ENCODE assay signal across 1 cellular context in genomic region chr1:12617901-12618660, GRCh38.
TF ChIP-seq lines count a peak whose summit lies in the region.

A gene with protein sequence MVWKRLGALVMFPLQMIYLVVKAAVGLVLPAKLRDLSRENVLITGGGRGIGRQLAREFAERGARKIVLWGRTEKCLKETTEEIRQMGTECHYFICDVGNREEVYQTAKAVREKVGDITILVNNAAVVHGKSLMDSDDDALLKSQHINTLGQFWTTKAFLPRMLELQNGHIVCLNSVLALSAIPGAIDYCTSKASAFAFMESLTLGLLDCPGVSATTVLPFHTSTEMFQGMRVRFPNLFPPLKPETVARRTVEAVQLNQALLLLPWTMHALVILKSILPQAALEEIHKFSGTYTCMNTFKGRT (minus strand): TSS chr1:12618210. CDS start chr1:12617348, 862 bp downstream.

TF ChIP-seq in HEK293, 187 proteins besides CTCF, POLR2A, EP300 and RAD21 (continued from another document and continues in another):
- TF ChIP-seq ZNF423 (tag by site-specific recombination; IDR thresholded peaks at IDR 0.05) (peak; percentile 95), ZNF248 (tag by site-specific recombination; IDR thresholded peaks at IDR 0.05) (no peak), ZNF654 (tag by site-specific recombination; IDR thresholded peaks at IDR 0.05; ENCODE audit: low read depth) (no peak), KLF1 (tag by site-specific recombination; IDR thresholded peaks at IDR 0.05) (no peak; the same call in 1 of the 2 replicates), KLF8 (tag by site-specific recombination; IDR thresholded peaks at IDR 0.05) (peak; percentile 56), ZNF610 (tag by site-specific recombination; IDR thresholded peaks at IDR 0.05; ENCODE audit: borderline replicate concordance) (peak; percentile 77; the same call in 1 of the 2 replicates), ZBTB8A (tag by site-specific recombination; IDR thresholded peaks at IDR 0.05) (peak; percentile 91), ZFP3 (tag by site-specific recombination; IDR thresholded peaks at IDR 0.05; ENCODE audit: low read depth) (no peak; the same call in 1 of the 2 replicates), ZEB2 (tag by site-specific recombination; IDR thresholded peaks at IDR 0.05) (peak; percentile 94), ZNF121 (tag by site-specific recombination; IDR thresholded peaks at IDR 0.05) (0 out of 2 replicates have a peak, but pooled peaks have one; percentile 7), ZNF561 (tag by site-specific recombination; IDR thresholded peaks at IDR 0.05; ENCODE audit: borderline replicate concordance) (no peak; the same call in 1 of the 2 replicates), ZNF558 (tag by site-specific recombination; IDR thresholded peaks at IDR 0.05) (no peak), ZBTB26 (tag by site-specific recombination; optimal IDR thresholded peaks at IDR 0.05) (peak; percentile 99), ZNF274 (IDR thresholded peaks at IDR 0.05; ENCODE audit: low read length) (no peak), ZNF274 (tag by site-specific recombination; IDR thresholded peaks at IDR 0.05; ENCODE audit: borderline replicate concordance) (no peak), ZNF629 (tag by site-specific recombination; IDR thresholded peaks at IDR 0.05) (peak; percentile 68), ZNF10 (tag by site-specific recombination; IDR thresholded peaks at IDR 0.05) (no peak), ZNF155 (tag by site-specific recombination; IDR thresholded peaks at IDR 0.05) (no peak), ZSCAN30 (tag by site-specific recombination; IDR thresholded peaks at IDR 0.05) (peak; percentile 89), ZNF596 (tag by site-specific recombination; IDR thresholded peaks at IDR 0.05) (peak; percentile 60), ZBTB44 (tag by site-specific recombination; IDR thresholded peaks at IDR 0.05) (0 out of 2 replicates have a peak, but pooled peaks have one; percentile 43), ZNF670 (tag by site-specific recombination; IDR thresholded peaks at IDR 0.05; ENCODE audit: low read depth) (no peak), SP7 (tag by site-specific recombination; IDR thresholded peaks at IDR 0.05) (peak; percentile 77; the same call in 1 of the 2 replicates), ZNF239 (tag by site-specific recombination; IDR thresholded peaks at IDR 0.05) (no peak), ZNF350 (tag by site-specific recombination; IDR thresholded peaks at IDR 0.05) (no peak), SCRT2 (tag by site-specific recombination; IDR thresholded peaks at IDR 0.05) (no peak), ZNF768 (tag by site-specific recombination; IDR thresholded peaks at IDR 0.05) (peak; percentile 47; the same call in 1 of the 2 replicates), ZSCAN16 (tag by site-specific recombination; IDR thresholded peaks at IDR 0.05) (peak; percentile 91), ZNF394 (tag by site-specific recombination; IDR thresholded peaks at IDR 0.05; ENCODE audit: borderline replicate concordance) (no peak), ZNF202 (tag by site-specific recombination; IDR thresholded peaks at IDR 0.05; ENCODE audit: borderline replicate concordance) (no peak), ZFP41 (tag by site-specific recombination; IDR thresholded peaks at IDR 0.05; ENCODE audit: borderline replicate concordance) (no peak), ZBTB48 (tag by site-specific recombination; IDR thresholded peaks at IDR 0.05) (peak; percentile 73), PATZ1 (tag by site-specific recombination; IDR thresholded peaks at IDR 0.05) (peak; percentile 89), ZFP37 (tag by site-specific recombination; IDR thresholded peaks at IDR 0.05) (0 out of 2 replicates have a peak, but pooled peaks have one; percentile 52), ZNF510 (tag by site-specific recombination; IDR thresholded peaks at IDR 0.05; ENCODE audit: insufficient replicate concordance) (no peak), ZNF23 (tag by site-specific recombination; IDR thresholded peaks at IDR 0.05; ENCODE audit: borderline replicate concordance) (no peak), HOXC10 (CRISPR knock-in tag; IDR thresholded peaks at IDR 0.05) (no peak), AEBP2 (tag by site-specific recombination; IDR thresholded peaks at IDR 0.05; ENCODE audit: borderline replicate concordance) (no peak), HOXD13 (CRISPR knock-in tag; IDR thresholded peaks at IDR 0.05; ENCODE audit: borderline replicate concordance) (no peak)
- TF ChIP-seq, protein P1, sequence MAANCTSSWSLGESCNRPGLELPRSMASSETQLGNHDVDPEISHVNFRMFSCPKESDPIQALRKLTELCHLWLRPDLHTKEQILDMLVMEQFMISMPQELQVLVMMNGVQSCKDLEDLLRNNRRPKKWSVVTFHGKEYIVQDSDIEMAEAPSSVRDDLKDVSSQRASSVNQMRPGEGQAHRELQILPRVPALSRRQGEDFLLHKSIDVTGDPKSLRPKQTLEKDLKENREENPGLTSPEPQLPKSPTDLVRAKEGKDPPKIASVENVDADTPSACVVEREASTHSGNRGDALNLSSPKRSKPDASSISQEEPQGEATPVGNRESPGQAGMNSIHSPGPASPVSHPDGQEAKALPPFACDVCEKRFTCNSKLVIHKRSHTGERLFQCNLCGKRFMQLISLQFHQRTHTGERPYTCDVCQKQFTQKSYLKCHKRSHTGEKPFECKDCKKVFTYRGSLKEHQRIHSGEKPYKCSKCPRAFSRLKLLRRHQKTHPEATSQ (tag by site-specific recombination; IDR thresholded peaks at IDR 0.05), result 0 out of 2 replicates have a peak, but pooled peaks have one; percentile 30
- TF ChIP-seq, protein P2, sequence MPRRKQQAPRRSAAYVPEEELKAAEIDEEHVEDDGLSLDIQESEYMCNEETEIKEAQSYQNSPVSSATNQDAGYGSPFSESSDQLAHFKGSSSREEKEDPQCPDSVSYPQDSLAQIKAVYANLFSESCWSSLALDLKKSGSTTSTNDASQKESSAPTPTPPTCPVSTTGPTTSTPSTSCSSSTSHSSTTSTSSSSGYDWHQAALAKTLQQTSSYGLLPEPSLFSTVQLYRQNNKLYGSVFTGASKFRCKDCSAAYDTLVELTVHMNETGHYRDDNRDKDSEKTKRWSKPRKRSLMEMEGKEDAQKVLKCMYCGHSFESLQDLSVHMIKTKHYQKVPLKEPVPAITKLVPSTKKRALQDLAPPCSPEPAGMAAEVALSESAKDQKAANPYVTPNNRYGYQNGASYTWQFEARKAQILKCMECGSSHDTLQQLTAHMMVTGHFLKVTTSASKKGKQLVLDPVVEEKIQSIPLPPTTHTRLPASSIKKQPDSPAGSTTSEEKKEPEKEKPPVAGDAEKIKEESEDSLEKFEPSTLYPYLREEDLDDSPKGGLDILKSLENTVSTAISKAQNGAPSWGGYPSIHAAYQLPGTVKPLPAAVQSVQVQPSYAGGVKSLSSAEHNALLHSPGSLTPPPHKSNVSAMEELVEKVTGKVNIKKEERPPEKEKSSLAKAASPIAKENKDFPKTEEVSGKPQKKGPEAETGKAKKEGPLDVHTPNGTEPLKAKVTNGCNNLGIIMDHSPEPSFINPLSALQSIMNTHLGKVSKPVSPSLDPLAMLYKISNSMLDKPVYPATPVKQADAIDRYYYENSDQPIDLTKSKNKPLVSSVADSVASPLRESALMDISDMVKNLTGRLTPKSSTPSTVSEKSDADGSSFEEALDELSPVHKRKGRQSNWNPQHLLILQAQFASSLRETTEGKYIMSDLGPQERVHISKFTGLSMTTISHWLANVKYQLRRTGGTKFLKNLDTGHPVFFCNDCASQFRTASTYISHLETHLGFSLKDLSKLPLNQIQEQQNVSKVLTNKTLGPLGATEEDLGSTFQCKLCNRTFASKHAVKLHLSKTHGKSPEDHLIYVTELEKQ (tag by site-specific recombination; IDR thresholded peaks at IDR 0.05; ENCODE audit: borderline replicate concordance), result peak; percentile 85
- TF ChIP-seq, protein P3, sequence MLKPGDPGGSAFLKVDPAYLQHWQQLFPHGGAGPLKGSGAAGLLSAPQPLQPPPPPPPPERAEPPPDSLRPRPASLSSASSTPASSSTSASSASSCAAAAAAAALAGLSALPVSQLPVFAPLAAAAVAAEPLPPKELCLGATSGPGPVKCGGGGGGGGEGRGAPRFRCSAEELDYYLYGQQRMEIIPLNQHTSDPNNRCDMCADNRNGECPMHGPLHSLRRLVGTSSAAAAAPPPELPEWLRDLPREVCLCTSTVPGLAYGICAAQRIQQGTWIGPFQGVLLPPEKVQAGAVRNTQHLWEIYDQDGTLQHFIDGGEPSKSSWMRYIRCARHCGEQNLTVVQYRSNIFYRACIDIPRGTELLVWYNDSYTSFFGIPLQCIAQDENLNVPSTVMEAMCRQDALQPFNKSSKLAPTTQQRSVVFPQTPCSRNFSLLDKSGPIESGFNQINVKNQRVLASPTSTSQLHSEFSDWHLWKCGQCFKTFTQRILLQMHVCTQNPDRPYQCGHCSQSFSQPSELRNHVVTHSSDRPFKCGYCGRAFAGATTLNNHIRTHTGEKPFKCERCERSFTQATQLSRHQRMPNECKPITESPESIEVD (tag by site-specific recombination; IDR thresholded peaks at IDR 0.05), result peak; percentile 41; the same call in 1 of the 2 replicates
- TF ChIP-seq, protein P4, sequence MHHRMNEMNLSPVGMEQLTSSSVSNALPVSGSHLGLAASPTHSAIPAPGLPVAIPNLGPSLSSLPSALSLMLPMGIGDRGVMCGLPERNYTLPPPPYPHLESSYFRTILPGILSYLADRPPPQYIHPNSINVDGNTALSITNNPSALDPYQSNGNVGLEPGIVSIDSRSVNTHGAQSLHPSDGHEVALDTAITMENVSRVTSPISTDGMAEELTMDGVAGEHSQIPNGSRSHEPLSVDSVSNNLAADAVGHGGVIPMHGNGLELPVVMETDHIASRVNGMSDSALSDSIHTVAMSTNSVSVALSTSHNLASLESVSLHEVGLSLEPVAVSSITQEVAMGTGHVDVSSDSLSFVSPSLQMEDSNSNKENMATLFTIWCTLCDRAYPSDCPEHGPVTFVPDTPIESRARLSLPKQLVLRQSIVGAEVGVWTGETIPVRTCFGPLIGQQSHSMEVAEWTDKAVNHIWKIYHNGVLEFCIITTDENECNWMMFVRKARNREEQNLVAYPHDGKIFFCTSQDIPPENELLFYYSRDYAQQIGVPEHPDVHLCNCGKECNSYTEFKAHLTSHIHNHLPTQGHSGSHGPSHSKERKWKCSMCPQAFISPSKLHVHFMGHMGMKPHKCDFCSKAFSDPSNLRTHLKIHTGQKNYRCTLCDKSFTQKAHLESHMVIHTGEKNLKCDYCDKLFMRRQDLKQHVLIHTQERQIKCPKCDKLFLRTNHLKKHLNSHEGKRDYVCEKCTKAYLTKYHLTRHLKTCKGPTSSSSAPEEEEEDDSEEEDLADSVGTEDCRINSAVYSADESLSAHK (tag by site-specific recombination; IDR thresholded peaks at IDR 0.05), result peak; percentile 35
- TF ChIP-seq, protein P5, sequence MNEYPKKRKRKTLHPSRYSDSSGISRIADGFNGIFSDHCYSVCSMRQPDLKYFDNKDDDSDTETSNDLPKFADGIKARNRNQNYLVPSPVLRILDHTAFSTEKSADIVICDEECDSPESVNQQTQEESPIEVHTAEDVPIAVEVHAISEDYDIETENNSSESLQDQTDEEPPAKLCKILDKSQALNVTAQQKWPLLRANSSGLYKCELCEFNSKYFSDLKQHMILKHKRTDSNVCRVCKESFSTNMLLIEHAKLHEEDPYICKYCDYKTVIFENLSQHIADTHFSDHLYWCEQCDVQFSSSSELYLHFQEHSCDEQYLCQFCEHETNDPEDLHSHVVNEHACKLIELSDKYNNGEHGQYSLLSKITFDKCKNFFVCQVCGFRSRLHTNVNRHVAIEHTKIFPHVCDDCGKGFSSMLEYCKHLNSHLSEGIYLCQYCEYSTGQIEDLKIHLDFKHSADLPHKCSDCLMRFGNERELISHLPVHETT (tag by site-specific recombination; IDR thresholded peaks at IDR 0.05), result 0 out of 2 replicates have a peak, but pooled peaks have one; percentile 12
